In genomic region chr3:40465456-40465855, GRCh38 we compare ENCODE assay signal across 1 cellular context.
TF ChIP-seq lines count a peak whose summit lies in the region.

No MANE protein-coding gene starts in this region.

TF ChIP-seq in K562, 482 proteins besides CTCF, POLR2A, EP300 and RAD21:
- TF ChIP-seq HCFC1 (IDR thresholded peaks at IDR 0.05; ENCODE audit: low read depth, low read length), result no peak
- no peak for TF ChIP-seq ESRRA (IDR thresholded peaks at IDR 0.05; ENCODE audit: borderline replicate concordance, low read depth)
- no peak for TF ChIP-seq ZNF431 (CRISPR knock-in tag; IDR thresholded peaks at IDR 0.05)
